Comparison of ENCODE assay signal across 8 cellular contexts in the genomic region with DNA sequence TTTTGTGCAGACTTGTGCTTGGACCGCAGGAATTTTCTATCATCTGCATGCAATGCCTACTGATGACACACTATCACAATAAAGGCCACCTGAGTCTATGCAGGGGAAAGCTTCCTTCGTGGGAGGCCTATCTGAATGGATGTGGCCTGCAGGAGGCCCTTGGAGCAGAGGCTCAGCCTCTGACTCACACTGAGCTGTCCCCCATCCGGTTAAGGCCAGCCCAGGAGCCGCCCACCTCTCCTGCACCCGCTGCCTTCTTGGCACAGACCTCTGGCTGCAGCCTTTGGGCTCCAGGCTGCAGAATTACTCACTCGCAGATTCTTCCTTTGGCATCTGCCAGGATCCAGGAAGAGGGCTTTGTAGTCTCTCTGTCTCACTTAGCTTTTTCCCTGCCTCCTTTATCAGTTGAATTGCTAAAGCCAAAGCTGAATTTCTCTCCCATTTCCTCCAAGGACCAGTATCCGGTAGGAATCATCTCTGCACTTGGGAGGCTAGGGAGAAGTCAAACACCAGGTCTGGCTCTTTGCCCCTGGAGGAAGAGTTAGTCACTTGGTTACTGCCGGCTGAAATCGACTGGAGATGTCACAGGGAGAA.
DNase-seq lines count a peak whose midpoint lies in the region; ATAC-seq and TF ChIP-seq lines count a peak whose summit lies in the region.
"Had no signal": no experiment of that assay in that cellular context is flagged by ENCODE, and none has a peak within 500 bp of the region (broad histone marks: within the 10 kb centered on the region; RNA-seq: fewer than 3 reads in every experiment).

No MANE protein-coding gene starts in this region.

- H3K27me3 Mint-ChIP-seq in CD14-positive monocyte (ENCODE audit: low read depth in 3 of 3), result peaks cover 3 to 6% (median 5%) of the 10 kb centered on the region in 3 donors
- H3K27me3 Mint-ChIP-seq: memory B cell had no signal

- peak; percentile 86 to 99 for ATAC-seq in left cardiac atrium
- no peak for ATAC-seq in GM21723 (IDR thresholded peaks at IDR 0.05; ENCODE audit: unreplicated experiment)

- peak; percentile 95 for DNase-seq in HK-2 (ENCODE audit: unreplicated experiment)
- DNase-seq in UCSD-AML1 (lab: John Stamatoyannopoulos, UW; ENCODE audit: unreplicated experiment), result peak; percentile 18
- DNase-seq in left cardiac atrium, result peak; percentile 88
- DNase-seq in smooth muscle cell of the brain vasculature (ENCODE audit: low read depth, low spot score), result peak; percentile 95
- no peak for DNase-seq in COR-L47 (lab: John Stamatoyannopoulos, UW)
- DNase-seq in CD14-positive monocyte (ENCODE audit: low spot score), result no peak

- no peak overlapping the region for H3K4me3 Mint-ChIP-seq in CD14-positive monocyte
- H3K4me3 Mint-ChIP-seq: memory B cell had no signal

- intact Hi-C loops in left cardiac atrium (cut with DNase I), result no loop called here
- intact Hi-C loops in CD14-positive monocyte (cut with micrococcal nuclease), result no loop called here

- H3K36me3 Mint-ChIP-seq in CD14-positive monocyte, result no peaks in the 10 kb centered on the region
- H3K36me3 Mint-ChIP-seq: memory B cell had no signal

- H3K4me1 Mint-ChIP-seq in CD14-positive monocyte, result peaks cover 4% of the 10 kb centered on the region

- H3K9me3 Mint-ChIP-seq in CD14-positive monocyte, result no peaks in the 10 kb centered on the region
- H3K9me3 Mint-ChIP-seq: memory B cell had no signal

- no peak overlapping the region for H3K27ac Mint-ChIP-seq in CD14-positive monocyte
- H3K27ac Mint-ChIP-seq: memory B cell had no signal

- TF ChIP-seq CTCF in CD14-positive monocyte (IDR thresholded peaks at IDR 0.05), result no peak

Comparison
In these comparisons a context has a peak if more than half of its experiments do, and no peak if none do; other contexts are left out.
1. DNase-seq: peak in HK-2 (single experiment), UCSD-AML1 (single experiment), left cardiac atrium (single experiment) and smooth muscle cell of the brain vasculature (single experiment); none in COR-L47 (single experiment) and CD14-positive monocyte (single experiment).